In the genomic region with DNA sequence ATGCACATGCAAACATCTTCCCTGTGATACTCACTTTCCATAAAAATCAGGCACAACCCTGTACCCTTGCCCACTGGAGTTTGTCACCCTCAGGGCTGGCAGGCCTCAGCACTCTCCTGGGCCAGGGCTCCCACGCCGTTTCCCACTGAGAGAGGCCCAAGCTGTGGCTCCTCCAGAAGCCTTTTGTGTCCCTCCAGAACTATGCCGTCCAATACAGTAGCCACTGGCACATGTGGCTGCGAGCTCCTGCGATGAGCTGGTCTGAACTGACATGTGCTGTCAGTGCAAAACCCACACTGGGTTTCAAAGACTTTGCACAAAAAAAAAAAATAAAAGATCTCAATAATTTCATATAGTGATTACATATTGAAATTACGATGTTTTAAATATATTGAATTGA, we compare ENCODE assay signal across 20 cellular contexts. TPM values are rescaled to one million over a fixed set of nuclear protein-coding genes. Genes with fewer than 3 reads are reported as not detected.
DNase-seq lines count a peak whose midpoint lies in the region; ATAC-seq, FAIRE-seq and TF ChIP-seq lines count a peak whose summit lies in the region.
"Had no signal": no experiment of that assay in that cellular context is flagged by ENCODE, and none has a peak within 500 bp of the region (broad histone marks: within the 10 kb centered on the region; RNA-seq: fewer than 3 reads in every experiment).

No MANE protein-coding gene starts in this region.

- H4K91ac ChIP-seq in neuronal stem cell (ENCODE audit: low read depth, low read length, poor library complexity), result no peak overlapping the region

- CTCF ChIA-PET in HepG2 (lab: Yijun Ruan, JAX; ENCODE audit: low intra/inter-chr PET ratio, low total read pairs), result no interaction called here

- no peaks in the 10 kb centered on the region for H3K79me1 ChIP-seq in neuronal stem cell (ENCODE audit: low read depth, low read length)

- no peak overlapping the region for H2BK120ac ChIP-seq in neuronal stem cell (ENCODE audit: low read depth, low read length)

- H3K4me2 ChIP-seq in HepG2 (ENCODE audit: low read depth, low read length), result no peak overlapping the region
- no peak overlapping the region for H3K4me2 ChIP-seq in neuronal stem cell (ENCODE audit: insufficient read depth, low read length, poor library complexity, severe bottlenecking)

- no peaks in the 10 kb centered on the region for H3K9me3 ChIP-seq in HepG2 (ENCODE audit: low read length)
- H3K9me3 ChIP-seq in right lobe of liver, result no peaks in the 10 kb centered on the region
- no peaks in the 10 kb centered on the region for H3K9me3 ChIP-seq in esophagus muscularis mucosa
- no peaks in the 10 kb centered on the region for H3K9me3 ChIP-seq in neuronal stem cell (replicated peaks in 1 of 2; ENCODE audit: control insufficient read depth in 2 of 2, insufficient read depth in 1 of 2, low read depth in 1 of 2, low read length in 2 of 2)
- H3K9me3 ChIP-seq in psoas muscle, result no peaks in the 10 kb centered on the region

- no peak overlapping the region for H2AFZ ChIP-seq in HepG2 (ENCODE audit: low read length)
- no peak overlapping the region for H2AFZ ChIP-seq in neuronal stem cell (ENCODE audit: low read length)

- no peaks in the 10 kb centered on the region for H3K36me3 ChIP-seq in HepG2 (replicated peaks in 1 of 2; ENCODE audit: control insufficient read depth in 1 of 2, insufficient read depth in 2 of 2, low read length in 2 of 2)
- no peaks in the 10 kb centered on the region for H3K36me3 ChIP-seq in right lobe of liver
- no peaks in the 10 kb centered on the region for H3K36me3 ChIP-seq in esophagus muscularis mucosa
- no peaks in the 10 kb centered on the region for H3K36me3 ChIP-seq in neuronal stem cell (replicated peaks in 1 of 2; ENCODE audit: control insufficient read depth in 2 of 2, insufficient read depth in 2 of 2, low read length in 2 of 2)
- H3K36me3 ChIP-seq in psoas muscle (ENCODE audit: insufficient read depth in 1 of 2, low read depth in 1 of 2), result no peaks in the 10 kb centered on the region

- no peak overlapping the region for H2BK5ac ChIP-seq in neuronal stem cell (ENCODE audit: low read length)

- no peak overlapping the region for H2BK12ac ChIP-seq in neuronal stem cell (ENCODE audit: low read length)

- no peak for TF ChIP-seq RAD21 in HepG2 (CRISPR knock-in tag; IDR thresholded peaks at IDR 0.05)

- no peaks in the 10 kb centered on the region for H3K4me1 ChIP-seq in HepG2 (ENCODE audit: insufficient read depth, low read length)
- no peaks in the 10 kb centered on the region for H3K4me1 ChIP-seq in right lobe of liver
- H3K4me1 ChIP-seq in esophagus muscularis mucosa, result peaks cover 7 to 13% (median 10%) of the 10 kb centered on the region in 4 donors
- H3K4me1 ChIP-seq in neuronal stem cell (ENCODE audit: control insufficient read depth in 2 of 2, insufficient read depth in 1 of 2, low read depth in 1 of 2, low read length in 2 of 2), result no peaks in the 10 kb centered on the region
- H3K4me1 ChIP-seq in psoas muscle, result peaks cover 7% of the 10 kb centered on the region

- no peak for TF ChIP-seq POLR2A in HepG2 (IDR thresholded peaks at IDR 0.05; ENCODE audit: insufficient read depth in 1 of 2, low read depth in 2 of 2, low read length in 2 of 2)
- no peak for TF ChIP-seq POLR2A in right lobe of liver (IDR thresholded peaks at IDR 0.05)
- TF ChIP-seq POLR2A in esophagus muscularis mucosa (IDR thresholded peaks at IDR 0.05; ENCODE audit: low read depth), result no peak

- TF ChIP-seq EP300 in HepG2 (IDR thresholded peaks at IDR 0.05; ENCODE audit: low read depth in 2 of 2, low read length in 2 of 2), result no peak
- no peak for TF ChIP-seq EP300 in HepG2 (CRISPR knock-in tag; IDR thresholded peaks at IDR 0.05; ENCODE audit: borderline replicate concordance)
- TF ChIP-seq EP300 in esophagus muscularis mucosa (IDR thresholded peaks at IDR 0.05), result no peak

- H3K4me3 ChIP-seq in HepG2 (replicated peaks in 1 of 3; ENCODE audit: insufficient read depth in 1 of 3, low read depth in 2 of 3, low read length in 3 of 3) (no peak overlapping the region), right lobe of liver (no peak overlapping the region), esophagus muscularis mucosa (no peak overlapping the region), neuronal stem cell (ENCODE audit: low read length in 2 of 2) (no peak overlapping the region), psoas muscle (no peak overlapping the region)

- intact Hi-C loops in HepG2 (cut with micrococcal nuclease; ENCODE audit: unreplicated experiment), result no loop called here
- intact Hi-C loops in right lobe of liver (cut with DNase I), result no loop called here
- intact Hi-C loops in esophagus muscularis mucosa (cut with DNase I), result no loop called here
- intact Hi-C loops in psoas muscle (cut with DNase I), result no loop called here

- ATAC-seq in HepG2 (no peak), right lobe of liver (no peak), psoas muscle (no peak), omental fat pad (ENCODE audit: low FRiP score) (no peak)

- H3K79me2 ChIP-seq in HepG2 (ENCODE audit: insufficient read depth, low read length), result no peaks in the 10 kb centered on the region

- no peak overlapping the region for H2AK5ac ChIP-seq in neuronal stem cell (ENCODE audit: low read depth, low read length)

- H4K20me1 ChIP-seq in HepG2 (ENCODE audit: insufficient read depth, low read length), result no peaks in the 10 kb centered on the region

- TF ChIP-seq CTCF in HepG2 (CRISPR knock-in tag; IDR thresholded peaks at IDR 0.05), result no peak
- no peak for TF ChIP-seq CTCF in right lobe of liver (IDR thresholded peaks at IDR 0.05)
- no peak for TF ChIP-seq CTCF in esophagus muscularis mucosa (IDR thresholded peaks at IDR 0.05)
- no peak for TF ChIP-seq CTCF in psoas muscle (IDR thresholded peaks at IDR 0.05)
- TF ChIP-seq CTCF in omental fat pad (IDR thresholded peaks at IDR 0.05), result no peak

- no peak overlapping the region for H3K14ac ChIP-seq in neuronal stem cell (ENCODE audit: low read length)

- H3K9ac ChIP-seq in HepG2 (ENCODE audit: insufficient read depth, low read depth, low read length) (no peak overlapping the region), neuronal stem cell (ENCODE audit: low read depth, low read length, poor library complexity) (peak overlapping the region; percentile 9)

- in situ Hi-C loops in HepG2 (cut with HindIII; ENCODE audit: extremely low pct_ligation_motif_present, low pct_unique_long_range_greater_than_20kb), result no loop called here

- WGBS in HepG2 (ENCODE audit: low lambda C conversion rate), result 59% methylated on average over 6 of the region's 6 CpGs
- WGBS in right lobe of liver (ENCODE audit: insufficient coverage, low coverage, low lambda C conversion rate, missing lambda C conversion rate), result 94% methylated on average over 6 of the region's 6 CpGs
- 92% methylated on average over 4 of the region's 6 CpGs for WGBS in esophagus muscularis mucosa
- no CpG with 5 or more reads among the region's 6 CpGs for WGBS in neuronal stem cell (ENCODE audit: extremely low coverage in 2 of 2, insufficient read length in 2 of 2, insufficient replicate concordance in 1 of 2), 2 donors
- 51 to 75% (median 55%) methylated on average over 6 of the region's 6 CpGs for WGBS in psoas muscle, 3 donors

- H4K8ac ChIP-seq in neuronal stem cell (ENCODE audit: low read depth, low read length), result no peak overlapping the region

- POLR2A ChIA-PET in HepG2 (lab: Yijun Ruan, JAX), result no interaction called here

- H3K27ac ChIP-seq in HepG2 (ENCODE audit: extremely low read length, insufficient read depth, low read length) (no peak overlapping the region), right lobe of liver (no peak overlapping the region), esophagus muscularis mucosa (replicated peaks in 1 of 4) (no peak overlapping the region), neuronal stem cell (replicated peaks; ENCODE audit: low read length) (no peak overlapping the region), psoas muscle (no peak overlapping the region)
- H3K27ac ChIP-seq: 22Rv1 had no signal

- H3K27me3 ChIP-seq in HepG2 (ENCODE audit: control insufficient read depth in 1 of 2, insufficient read depth in 2 of 2, low read length in 2 of 2) (peaks cover 1 to 37% of the 10 kb centered on the region in 2 experiments; a peak in 2 of 5 replicates), right lobe of liver (no peaks in the 10 kb centered on the region), esophagus muscularis mucosa (no peaks in the 10 kb centered on the region), neuronal stem cell (ENCODE audit: control insufficient read depth in 3 of 3, insufficient read depth in 3 of 3, low read depth in 1 of 3, low read length in 3 of 3) (peaks cover 0 to 27% (median 0%) of the 10 kb centered on the region in 3 experiments), psoas muscle (ENCODE audit: insufficient read depth in 3 of 3, low read length in 2 of 3) (no peaks in the 10 kb centered on the region)

- DNase-seq in HepG2 (ENCODE audit: low spot score) (no peak), right lobe of liver (no peak), esophagus muscularis mucosa (ENCODE audit: extremely low spot score) (peak; percentile 53), neuronal stem cell (ENCODE audit: low spot score) (no peak), psoas muscle (no peak), omental fat pad (ENCODE audit: low spot score) (no peak)
- DNase-seq: C1 segment of cervical spinal cord; Calu3; CD4-positive, alpha-beta memory T cell; COR-L47; DMS53; DMS79 treated with DMSO at 0.1 percent for 48 hours; GF-D8; H7; HCEC 1CT had no signal

- no peak overlapping the region for H3K4ac ChIP-seq in neuronal stem cell (ENCODE audit: low read length)

- H3K18ac ChIP-seq in neuronal stem cell (ENCODE audit: low read length), result no peak overlapping the region

- H2BK15ac ChIP-seq in neuronal stem cell (ENCODE audit: low read length), result no peak overlapping the region

- no TSS peak for BruUV-seq in HepG2 (replicated peaks; lab: Mats Ljungman, UMichigan)

- no peak overlapping the region for H3K23ac ChIP-seq in neuronal stem cell (ENCODE audit: low read depth, low read length, poor library complexity)

- FAIRE-seq in HepG2 (lab: Jason Lieb, UNC), result no peak
- FAIRE-seq: A204.1, GM12891, GM18507, H1 had no signal

RNA-seq across cellular contexts. Expression of a gene that starts 7.3 kb away (rescaled TPM):
- total RNA-seq in HepG2 (2016; rRNA removed; fragmentation: Illumina TruSeq; extraction: Trizol) (1.6 TPM in 2 replicates), right lobe of liver (10 to 100 TPM in 4 of 6 experiments, 1 to 10 TPM in 2; 5.8 to 64.9 (median 13.4) TPM), esophagus muscularis mucosa (10 to 100 TPM; 46.1 to 94.9 (median 60.7) TPM), psoas muscle (10 to 100 TPM; 11.2 to 24.9 (median 17.6) TPM), omental fat pad (100 to 1,000 TPM in 3 of 4 donors, 10 to 100 TPM in 1; 91.3 to 294 (median 143) TPM)
- 1.2 and 1.5 TPM in 2 replicates for total RNA-seq in HepG2 (2016; cell fraction: cytosol; rRNA removed; fragmentation: Illumina TruSeq; extraction: Trizol; ENCODE audit: low read depth)
- 1.7 and 2.0 TPM in 2 replicates for total RNA-seq in HepG2 (2016; cell fraction: insoluble cytoplasmic fraction; rRNA removed; fragmentation: Illumina TruSeq; extraction: Trizol)
- 2.6 and 2.7 TPM in 2 replicates for total RNA-seq in HepG2 (2016; cell fraction: membrane; rRNA removed; fragmentation: Illumina TruSeq; extraction: Trizol)
- 1.3 and 1.6 TPM in 2 replicates for total RNA-seq in HepG2 (2016; cell fraction: nucleus; rRNA removed; fragmentation: Illumina TruSeq; extraction: Trizol)
- polyA plus RNA-seq in HepG2 (2011; rRNA removed) (0.91 and 1.1 TPM in 2 replicates), psoas muscle (10 to 100 TPM in 1 of 3 donors, 1 to 10 TPM in 2; 4.3 to 10.7 (median 7.6) TPM)
- 0.91 and 1.3 TPM in 2 replicates for polyA plus RNA-seq in HepG2 (2011; cell fraction: cytosol; rRNA removed)
- 0.39 and 1.2 TPM in 2 replicates for polyA plus RNA-seq in HepG2 (2011; cell fraction: nucleus; rRNA removed)
- polyA plus RNA-seq in HepG2 (2012), result 1.2 and 2.6 TPM in 2 replicates
- 1.2 and 1.7 TPM in 2 replicates for polyA plus RNA-seq in HepG2 (2016; cell fraction: cytosol; fragmentation: Illumina TruSeq; extraction: Trizol; ENCODE audit: low read depth)
- polyA plus RNA-seq in HepG2 (2016; cell fraction: insoluble cytoplasmic fraction; fragmentation: Illumina TruSeq; extraction: Trizol; ENCODE audit: low read depth), result 1.1 and 1.2 TPM in 2 replicates
- 3.0 and 3.7 TPM in 2 replicates for polyA plus RNA-seq in HepG2 (2016; cell fraction: membrane; fragmentation: Illumina TruSeq; extraction: Trizol; ENCODE audit: low read depth)
- 1.7 and 2.8 TPM in 2 replicates for polyA plus RNA-seq in HepG2 (2016; cell fraction: nucleus; fragmentation: Illumina TruSeq; extraction: Trizol; ENCODE audit: insufficient read depth, low read depth)
- 1.2 TPM in 2 replicates for polyA minus RNA-seq in HepG2 (2011; rRNA and poly(A)+ RNA removed; ENCODE audit: low replicate concordance)
- polyA minus RNA-seq in HepG2 (2011; cell fraction: cytosol; rRNA and poly(A)+ RNA removed), result 1.4 TPM in 1 of 2 replicates, not detected in the other
- polyA minus RNA-seq in HepG2 (2011; cell fraction: nucleus; rRNA and poly(A)+ RNA removed), result 1.4 and 3.0 TPM in 2 replicates
- polyA plus RNA-seq in neuronal stem cell (2013, experiment 1 of 2), result 0.24 TPM
- 0.17 TPM for polyA plus RNA-seq in neuronal stem cell (2013, experiment 2 of 2)
- polyA plus RNA-seq: CD4-positive, alpha-beta memory T cell had no signal

RNA-seq across cellular contexts. Expression of a gene that starts 57.4 kb away (rescaled TPM):
- total RNA-seq in HepG2 (2016; rRNA removed; fragmentation: Illumina TruSeq; extraction: Trizol) (51.5 and 52.4 TPM in 2 replicates), right lobe of liver (10 to 100 TPM; 13.0 to 45.6 (median 15.5) TPM), esophagus muscularis mucosa (10 to 100 TPM; 16.6 to 31.6 (median 23.6) TPM), psoas muscle (10 to 100 TPM; 13.9 to 18.3 (median 16.2) TPM), omental fat pad (10 to 100 TPM; 16.3 to 37.3 (median 27.0) TPM)
- 24.7 and 27.5 TPM in 2 replicates for total RNA-seq in HepG2 (2016; cell fraction: cytosol; rRNA removed; fragmentation: Illumina TruSeq; extraction: Trizol; ENCODE audit: low read depth)
- total RNA-seq in HepG2 (2016; cell fraction: insoluble cytoplasmic fraction; rRNA removed; fragmentation: Illumina TruSeq; extraction: Trizol), result 49.6 and 61.4 TPM in 2 replicates
- 26.3 and 27.3 TPM in 2 replicates for total RNA-seq in HepG2 (2016; cell fraction: membrane; rRNA removed; fragmentation: Illumina TruSeq; extraction: Trizol)
- total RNA-seq in HepG2 (2016; cell fraction: nucleus; rRNA removed; fragmentation: Illumina TruSeq; extraction: Trizol), result 34.0 and 44.6 TPM in 2 replicates
- polyA plus RNA-seq in HepG2 (2011; rRNA removed) (32.0 and 36.0 TPM in 2 replicates), psoas muscle (10 to 100 TPM; 12.8 to 17.4 (median 16.6) TPM)
- polyA plus RNA-seq in HepG2 (2011; cell fraction: cytosol; rRNA removed), result 16.8 and 20.6 TPM in 2 replicates
- polyA plus RNA-seq in HepG2 (2011; cell fraction: nucleus; rRNA removed), result 29.9 and 32.4 TPM in 2 replicates
- 15.7 and 29.1 TPM in 2 replicates for polyA plus RNA-seq in HepG2 (2012)
- polyA plus RNA-seq in HepG2 (2016; cell fraction: cytosol; fragmentation: Illumina TruSeq; extraction: Trizol; ENCODE audit: low read depth), result 6.8 and 7.9 TPM in 2 replicates
- polyA plus RNA-seq in HepG2 (2016; cell fraction: insoluble cytoplasmic fraction; fragmentation: Illumina TruSeq; extraction: Trizol; ENCODE audit: low read depth), result 38.1 and 39.9 TPM in 2 replicates
- polyA plus RNA-seq in HepG2 (2016; cell fraction: membrane; fragmentation: Illumina TruSeq; extraction: Trizol; ENCODE audit: low read depth), result 10.4 and 13.5 TPM in 2 replicates
- polyA plus RNA-seq in HepG2 (2016; cell fraction: nucleus; fragmentation: Illumina TruSeq; extraction: Trizol; ENCODE audit: insufficient read depth, low read depth), result 47.6 and 52.3 TPM in 2 replicates
- 22.5 and 54.5 TPM in 2 replicates for polyA minus RNA-seq in HepG2 (2011; rRNA and poly(A)+ RNA removed; ENCODE audit: low replicate concordance)
- 12.1 and 18.3 TPM in 2 replicates for polyA minus RNA-seq in HepG2 (2011; cell fraction: cytosol; rRNA and poly(A)+ RNA removed)
- 27.0 and 29.6 TPM in 2 replicates for polyA minus RNA-seq in HepG2 (2011; cell fraction: nucleus; rRNA and poly(A)+ RNA removed)
- polyA plus RNA-seq in neuronal stem cell (2013, experiment 1 of 2), result 25.4 TPM
- 25.2 TPM for polyA plus RNA-seq in neuronal stem cell (2013, experiment 2 of 2)

RNA-seq across cellular contexts. Expression of a gene that starts 59.9 kb away (rescaled TPM):
- total RNA-seq in HepG2 (2016; rRNA removed; fragmentation: Illumina TruSeq; extraction: Trizol) (141 and 188 TPM in 2 replicates), right lobe of liver (10 to 100 TPM; 36.7 to 55.1 (median 44.7) TPM), esophagus muscularis mucosa (10 to 100 TPM; 39.0 to 74.2 (median 63.3) TPM), psoas muscle (100 to 1,000 TPM in 2 of 4 donors, 10 to 100 TPM in 2; 79.5 to 109 (median 98.3) TPM), omental fat pad (10 to 100 TPM; 42.4 to 70.6 (median 47.2) TPM)
- 55.4 and 74.4 TPM in 2 replicates for total RNA-seq in HepG2 (2016; cell fraction: cytosol; rRNA removed; fragmentation: Illumina TruSeq; extraction: Trizol; ENCODE audit: low read depth)
- 134 and 186 TPM in 2 replicates for total RNA-seq in HepG2 (2016; cell fraction: insoluble cytoplasmic fraction; rRNA removed; fragmentation: Illumina TruSeq; extraction: Trizol)
- total RNA-seq in HepG2 (2016; cell fraction: membrane; rRNA removed; fragmentation: Illumina TruSeq; extraction: Trizol), result 96.1 and 111 TPM in 2 replicates
- 49.1 and 52.9 TPM in 2 replicates for total RNA-seq in HepG2 (2016; cell fraction: nucleus; rRNA removed; fragmentation: Illumina TruSeq; extraction: Trizol)
- polyA plus RNA-seq in HepG2 (2011; rRNA removed) (51.6 and 72.0 TPM in 2 replicates), psoas muscle (100 to 1,000 TPM in 1 of 3 donors, 10 to 100 TPM in 2; 65.2 to 108 (median 75.2) TPM)
- 82.4 and 82.6 TPM in 2 replicates for polyA plus RNA-seq in HepG2 (2011; cell fraction: cytosol; rRNA removed)
- polyA plus RNA-seq in HepG2 (2011; cell fraction: nucleus; rRNA removed), result 24.8 and 38.6 TPM in 2 replicates
- 58.1 and 99.3 TPM in 2 replicates for polyA plus RNA-seq in HepG2 (2012)
- 78.8 and 82.1 TPM in 2 replicates for polyA plus RNA-seq in HepG2 (2016; cell fraction: cytosol; fragmentation: Illumina TruSeq; extraction: Trizol; ENCODE audit: low read depth)
- 213 and 216 TPM in 2 replicates for polyA plus RNA-seq in HepG2 (2016; cell fraction: insoluble cytoplasmic fraction; fragmentation: Illumina TruSeq; extraction: Trizol; ENCODE audit: low read depth)
- polyA plus RNA-seq in HepG2 (2016; cell fraction: membrane; fragmentation: Illumina TruSeq; extraction: Trizol; ENCODE audit: low read depth), result 91.1 and 105 TPM in 2 replicates
- polyA plus RNA-seq in HepG2 (2016; cell fraction: nucleus; fragmentation: Illumina TruSeq; extraction: Trizol; ENCODE audit: insufficient read depth, low read depth), result 99.5 and 103 TPM in 2 replicates
- polyA minus RNA-seq in HepG2 (2011; rRNA and poly(A)+ RNA removed; ENCODE audit: low replicate concordance), result 18.4 and 23.7 TPM in 2 replicates
- 40.5 and 48.0 TPM in 2 replicates for polyA minus RNA-seq in HepG2 (2011; cell fraction: cytosol; rRNA and poly(A)+ RNA removed)
- polyA minus RNA-seq in HepG2 (2011; cell fraction: nucleus; rRNA and poly(A)+ RNA removed), result 41.1 and 44.5 TPM in 2 replicates
- 63.6 TPM for polyA plus RNA-seq in neuronal stem cell (2013, experiment 1 of 2)
- polyA plus RNA-seq in neuronal stem cell (2013, experiment 2 of 2), result 64.1 TPM
